Comparison of ENCODE assay signal across 33 cellular contexts in the genomic region with DNA sequence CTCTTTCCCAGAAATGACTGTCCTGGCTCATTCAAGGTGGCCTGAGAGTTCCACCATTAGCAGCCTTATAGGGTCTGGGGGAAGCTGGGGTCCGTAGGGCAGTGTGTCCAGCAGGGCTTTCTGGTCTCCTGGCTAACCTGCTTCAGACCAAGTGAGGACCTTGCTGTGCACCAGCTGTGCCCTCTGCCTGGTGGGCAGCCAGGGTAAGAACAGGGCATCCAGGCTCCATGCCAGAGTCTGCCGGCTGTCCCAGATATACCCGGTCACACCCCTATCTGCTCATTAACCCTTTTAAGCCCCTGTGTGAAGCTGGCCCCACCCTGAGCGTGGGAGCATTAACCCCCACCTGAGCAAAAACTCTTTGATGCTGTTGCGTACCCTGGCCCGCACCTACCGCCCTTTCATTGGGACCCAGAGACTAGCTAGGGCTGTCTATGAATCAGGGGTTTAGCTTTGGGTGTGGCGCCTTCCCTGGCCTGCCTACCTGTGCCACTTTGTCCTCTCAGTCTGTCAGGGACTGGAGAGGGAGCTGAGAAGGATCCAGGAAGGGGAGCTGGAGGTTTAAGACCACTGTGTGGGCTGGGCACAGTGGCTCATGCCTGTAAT. TPM values are rescaled to one million over a fixed set of nuclear protein-coding genes. Genes with fewer than 3 reads are reported as not detected.
A peak's percentile ranks its signal among the peaks of the same experiment; 100 is the strongest.
DNase-seq lines count a peak whose midpoint lies in the region; ATAC-seq and TF ChIP-seq lines count a peak whose summit lies in the region.
"Had no signal": no experiment of that assay in that cellular context is flagged by ENCODE, and none has a peak within 500 bp of the region (broad histone marks: within the 10 kb centered on the region; RNA-seq: fewer than 3 reads in every experiment).

No MANE protein-coding gene starts in this region.

- H3K27ac ChIP-seq in BLaER1 (peak overlapping the region; percentile 77), RWPE1 (peak overlapping the region; percentile 99), left ventricle myocardium inferior (replicated peaks) (peak overlapping the region; percentile 30), gastrocnemius medialis (peak overlapping the region; percentile 35 to 82 (median 74))
- H3K27ac ChIP-seq: colonic mucosa, esophagus muscularis mucosa, hepatocyte, PC-9, SJCRH30 had no signal

- CTCF ChIA-PET in RWPE1 (lab: Yijun Ruan, JAX), result no interaction called here

- H3K9me3 Mint-ChIP-seq in stimulated activated memory B cell treated with anti-CD40 and anti-IgM and Interleukin-4, amounts not matched to agents 10 μg/mL and 1 μg/mL and 100 μg/mL, for 72 hours, result no peaks in the 10 kb centered on the region
- H3K9me3 Mint-ChIP-seq: activated CD4-positive, alpha-beta memory T cell treated with anti-CD3 and anti-CD28 coated beads for 36 hours; activated naive CD4-positive, alpha-beta T cell treated with anti-CD3 and anti-CD28 coated beads, Interleukin-2, amount 50 U/mL, for 24 hours; naive B cell had no signal

- no peak overlapping the region for H3K27ac Mint-ChIP-seq in stimulated activated memory B cell treated with anti-CD40 and anti-IgM and Interleukin-4, amounts not matched to agents 10 μg/mL and 1 μg/mL and 100 μg/mL, for 72 hours
- H3K27ac Mint-ChIP-seq: activated CD4-positive, alpha-beta memory T cell treated with anti-CD3 and anti-CD28 coated beads for 36 hours; activated naive CD4-positive, alpha-beta T cell treated with anti-CD3 and anti-CD28 coated beads, Interleukin-2, amount 50 U/mL, for 24 hours had no signal

- no peak for TF ChIP-seq POLR2A in gastrocnemius medialis (IDR thresholded peaks at IDR 0.05)

- H3K36me3 Mint-ChIP-seq in stimulated activated memory B cell treated with anti-CD40 and anti-IgM and Interleukin-4, amounts not matched to agents 10 μg/mL and 1 μg/mL and 100 μg/mL, for 72 hours, result no peaks in the 10 kb centered on the region
- H3K36me3 Mint-ChIP-seq: activated CD4-positive, alpha-beta memory T cell treated with anti-CD3 and anti-CD28 coated beads for 36 hours; activated naive CD4-positive, alpha-beta T cell treated with anti-CD3 and anti-CD28 coated beads, Interleukin-2, amount 50 U/mL, for 24 hours; naive B cell had no signal

- in situ Hi-C loops in gastrocnemius medialis (cut with MboI; ENCODE audit: low sequenced_read_pairs in 4 of 4), result no loop called here

- H3K27me3 Mint-ChIP-seq in stimulated activated memory B cell treated with anti-CD40 and anti-IgM and Interleukin-4, amounts not matched to agents 10 μg/mL and 1 μg/mL and 100 μg/mL, for 72 hours, result peaks cover 44% of the 10 kb centered on the region
- H3K27me3 Mint-ChIP-seq: activated CD4-positive, alpha-beta memory T cell treated with anti-CD3 and anti-CD28 coated beads for 36 hours; activated naive CD4-positive, alpha-beta T cell treated with anti-CD3 and anti-CD28 coated beads, Interleukin-2, amount 50 U/mL, for 24 hours had no signal

- H3K4me1 Mint-ChIP-seq in stimulated activated memory B cell treated with anti-CD40 and anti-IgM and Interleukin-4, amounts not matched to agents 10 μg/mL and 1 μg/mL and 100 μg/mL, for 72 hours, result peaks cover 7% of the 10 kb centered on the region
- H3K4me1 Mint-ChIP-seq: activated naive CD4-positive, alpha-beta T cell treated with anti-CD3 and anti-CD28 coated beads, Interleukin-2, amount 50 U/mL, for 24 hours had no signal

- POLR2A ChIA-PET in RWPE1 (lab: Yijun Ruan, JAX; ENCODE audit: low non-redundant PET), result no interaction called here

- ATAC-seq in gastrocnemius medialis, result peak in 1 of 2 donors; percentile 31
- ATAC-seq in stimulated activated memory B cell treated with anti-CD40 and anti-IgM and Interleukin-4, amounts not matched to agents 10 μg/mL and 1 μg/mL and 100 μg/mL, for 72 hours, result no peak

- TF ChIP-seq CTCF in RWPE1 (conservative IDR thresholded peaks at IDR 0.05; ENCODE audit: low read depth), result no peak
- no peak for TF ChIP-seq CTCF in left ventricle myocardium inferior (IDR thresholded peaks at IDR 0.05; ENCODE audit: borderline replicate concordance)
- TF ChIP-seq CTCF in gastrocnemius medialis (IDR thresholded peaks at IDR 0.05 in 4 of 5, conservative IDR thresholded peaks at IDR 0.05 in 1 of 5), result peak in 1 of 5 experiments; percentile 9

- peaks cover 76% of the 10 kb centered on the region for H3K36me3 ChIP-seq in BLaER1
- H3K36me3 ChIP-seq in left ventricle myocardium inferior, result peaks cover 6% of the 10 kb centered on the region
- no peaks in the 10 kb centered on the region for H3K36me3 ChIP-seq in gastrocnemius medialis
- H3K36me3 ChIP-seq: colonic mucosa, SJCRH30, transverse colon had no signal

- H3K4me3 ChIP-seq in BLaER1 (no peak overlapping the region), left ventricle myocardium inferior (no peak overlapping the region), gastrocnemius medialis (no peak overlapping the region)
- H3K4me3 ChIP-seq: colonic mucosa, esophagus muscularis mucosa, hepatocyte, PC-9, SJCRH30, smooth muscle cell, transverse colon had no signal

- H3K27me3 ChIP-seq in BLaER1 (no peaks in the 10 kb centered on the region; the same call in 1 of the 2 replicates), left ventricle myocardium inferior (ENCODE audit: low read depth) (no peaks in the 10 kb centered on the region), gastrocnemius medialis (no peaks in the 10 kb centered on the region)
- H3K27me3 ChIP-seq: colonic mucosa, esophagus muscularis mucosa, SJCRH30, transverse colon had no signal

- no peak overlapping the region for H3K4me3 Mint-ChIP-seq in stimulated activated memory B cell treated with anti-CD40 and anti-IgM and Interleukin-4, amounts not matched to agents 10 μg/mL and 1 μg/mL and 100 μg/mL, for 72 hours
- H3K4me3 Mint-ChIP-seq: activated CD4-positive, alpha-beta memory T cell treated with anti-CD3 and anti-CD28 coated beads for 36 hours; activated naive CD4-positive, alpha-beta T cell treated with anti-CD3 and anti-CD28 coated beads, Interleukin-2, amount 50 U/mL, for 24 hours; naive B cell had no signal

- H3K4me2 ChIP-seq in BLaER1, result no peak overlapping the region; the same call in 1 of the 2 replicates
- H3K4me2 ChIP-seq: hepatocyte, PC-9, smooth muscle cell had no signal

- intact Hi-C loops in left ventricle myocardium inferior (cut with micrococcal nuclease) (no loop called here), gastrocnemius medialis (cut with DNase I; ENCODE audit: low total_unique reads) (no loop called here)

- no peaks in the 10 kb centered on the region for H3K9me3 ChIP-seq in BLaER1
- H3K9me3 ChIP-seq in left ventricle myocardium inferior (replicated peaks), result no peaks in the 10 kb centered on the region
- H3K9me3 ChIP-seq in gastrocnemius medialis, result no peaks in the 10 kb centered on the region
- H3K9me3 ChIP-seq: Caco-2, colonic mucosa, esophagus muscularis mucosa, SJCRH30, transverse colon had no signal

- H3K4me1 ChIP-seq in BLaER1 (peaks cover 64% of the 10 kb centered on the region), left ventricle myocardium inferior (peaks cover 55% of the 10 kb centered on the region), gastrocnemius medialis (peaks cover 53% of the 10 kb centered on the region in 2 donors)
- H3K4me1 ChIP-seq: Caco-2 had no signal

- DNase-seq in RWPE1 (ENCODE audit: low spot score) (no peak), left ventricle myocardium inferior (peak; percentile 41), gastrocnemius medialis (peak in 1 of 2 donors; percentile 48), NCI-H187 (lab: John Stamatoyannopoulos, UW) (no peak), NCI-H2107 treated with DMSO at 0.1 percent for 48 hours (lab: John Stamatoyannopoulos, UW; ENCODE audit: unreplicated experiment) (no peak)
- DNase-seq in activated T-cell treated with anti-CD3 and anti-CD28 coated beads, Interleukin-2, amount 50 U/mL, for 1 hour, result no peak
- DNase-seq: activated CD4-positive, alpha-beta memory T cell treated with anti-CD3 and anti-CD28 coated beads for 36 hours; activated CD8-positive, alpha-beta memory T cell treated with anti-CD3 and anti-CD28 coated beads, Interleukin-2, amount 50 U/mL, for 4 hours; C1 segment of cervical spinal cord; Caco-2; colonic mucosa; DMS79 treated with DMSO at 0.1 percent for 48 hours; effector CD8-positive, alpha-beta T cell; foreskin melanocyte; GF-D8; mesendoderm; naive B cell; NCI-H1436; NK-92 treated with Interleukin-12 subunit alpha and Interleukin-12 subunit beta, amount 100 ng/mL, for 24 hours; nucleus accumbens; PC-9; SJCRH30; stimulated activated CD4-positive, alpha-beta T cell treated with anti-CD3 and anti-CD28 coated beads, Interleukin-2, amount 100 ng/mL, for 24 hours; transverse colon had no signal

- H4K20me1 ChIP-seq in BLaER1, result peaks cover 65% of the 10 kb centered on the region

- no peak overlapping the region for H3K9ac ChIP-seq in BLaER1

RNA-seq across cellular contexts. Expression of a gene that starts 17.6 kb away (rescaled TPM):
- total RNA-seq in left ventricle myocardium inferior (10.2 TPM), gastrocnemius medialis (10 to 100 TPM in 1 of 4 donors, 1 to 10 TPM in 3; 5.2 to 40.1 (median 7.5) TPM)

RNA-seq across cellular contexts. Expression of a gene that starts 18.7 kb away (rescaled TPM):
- not detected for total RNA-seq in left ventricle myocardium inferior
- total RNA-seq in gastrocnemius medialis, result not detected
- total RNA-seq: activated CD4-positive, alpha-beta memory T cell treated with anti-CD3 and anti-CD28 coated beads for 36 hours; bronchial epithelial cell; colonic mucosa; esophagus muscularis mucosa; hepatocyte; NCI-H460; PC-9; smooth muscle cell; T-helper 1 cell treated with Interleukin-12 subunit alpha and Interleukin-12 subunit beta and Interleukin-4 antibody, amounts not matched to agents 30 ng/mL and 1 ng/mL, for 36 hours; transverse colon had no signal

RNA-seq across cellular contexts. Expression of a gene that starts 32.4 kb away (rescaled TPM):
- total RNA-seq in left ventricle myocardium inferior (10.4 TPM), gastrocnemius medialis (1 to 10 TPM; 1.9 to 8.9 (median 5.0) TPM)
- total RNA-seq: activated CD4-positive, alpha-beta memory T cell treated with anti-CD3 and anti-CD28 coated beads for 36 hours; bronchial epithelial cell; T-helper 1 cell treated with Interleukin-12 subunit alpha and Interleukin-12 subunit beta and Interleukin-4 antibody, amounts not matched to agents 30 ng/mL and 1 ng/mL, for 36 hours; transverse colon had no signal

Comparison
In these comparisons a context has a peak if more than half of its experiments do, and no peak if none do; other contexts are left out.
1. H3K27ac ChIP-seq: peak in every context shown above with its lines; median percentile 99 in RWPE1; 77 in BLaER1; 74 in gastrocnemius medialis; 30 in left ventricle myocardium inferior.